Comparison of ENCODE assay signal across 10 cellular contexts in genomic region chr3:184380627-184381260, GRCh38. TPM values are rescaled to one million over a fixed set of nuclear protein-coding genes. Genes with fewer than 3 reads are reported as not detected.
DNase-seq lines count a peak whose midpoint lies in the region; ATAC-seq and TF ChIP-seq lines count a peak whose summit lies in the region.
"Had no signal": no experiment of that assay in that cellular context is flagged by ENCODE, and none has a peak within 500 bp of the region (broad histone marks: within the 10 kb centered on the region; RNA-seq: fewer than 3 reads in every experiment).

No MANE protein-coding gene starts in this region.

- H3K9me3 ChIP-seq in lower lobe of right lung = no peaks in the 10 kb centered on the region

- no peaks in the 10 kb centered on the region for H3K36me3 Mint-ChIP-seq in activated CD4-positive, alpha-beta T cell treated with anti-CD3 and anti-CD28 coated beads, Interleukin-2, amount 10 ng/mL, durations not matched to agents 24 days and 14 days (ENCODE audit: low read depth)

- TF ChIP-seq CTCF in astrocyte of the cerebellum (IDR thresholded peaks at IDR 0.05; ENCODE audit: low read depth, low read length, missing control alignments) (no peak), lower lobe of right lung (IDR thresholded peaks at IDR 0.05) (no peak)

- H3K4me3 ChIP-seq in astrocyte of the cerebellum (ENCODE audit: low read depth, low read length) = peak overlapping the region; percentile 31
- peak overlapping the region; percentile 53 for H3K4me3 ChIP-seq in lower lobe of right lung

- intact Hi-C loops in activated CD4-positive, alpha-beta T cell treated with anti-CD3 and anti-CD28 coated beads, Interleukin-2, amount 10 ng/mL, durations not matched to agents 24 days and 14 days (cut with micrococcal nuclease) = no loop called here
- intact Hi-C loops in lower lobe of right lung (cut with DNase I) = no loop called here

- H3K4me3 Mint-ChIP-seq in activated CD4-positive, alpha-beta T cell treated with anti-CD3 and anti-CD28 coated beads, Interleukin-2, amount 10 ng/mL, durations not matched to agents 24 days and 14 days = peak overlapping the region; percentile 21
- H3K4me3 Mint-ChIP-seq: T-helper 2 cell treated with Interferon-gamma antibody and Interleukin-4, amounts not matched to agents 5 μg/mL and 100 μg/mL, for 36 hours had no signal

- peaks cover 60% of the 10 kb centered on the region for H3K27me3 Mint-ChIP-seq in activated CD4-positive, alpha-beta T cell treated with anti-CD3 and anti-CD28 coated beads, Interleukin-2, amount 10 ng/mL, durations not matched to agents 24 days and 14 days

- DNase-seq in activated CD4-positive, alpha-beta T cell treated with anti-CD3 and anti-CD28 coated beads, Interleukin-2, amount 10 ng/mL, durations not matched to agents 24 days and 14 days = peak; percentile 66
- no peak for DNase-seq in activated CD4-positive, alpha-beta T cell treated with anti-CD3 and anti-CD28 coated beads, Interleukin-2, amount 50 U/mL, for 4 hours
- DNase-seq in astrocyte of the cerebellum (ENCODE audit: low read depth) = no peak
- no peak for DNase-seq in lower lobe of right lung
- no peak for DNase-seq in T1000 (lab: John Stamatoyannopoulos, UW)
- no peak for DNase-seq in left lobe of liver (ENCODE audit: low spot score)
- no peak for DNase-seq in NCI-H187 (lab: John Stamatoyannopoulos, UW)
- DNase-seq: COR-L47 had no signal

- H3K27me3 ChIP-seq in lower lobe of right lung (ENCODE audit: low read depth) = peaks cover 28% of the 10 kb centered on the region

- H3K27ac Mint-ChIP-seq in activated CD4-positive, alpha-beta T cell treated with anti-CD3 and anti-CD28 coated beads, Interleukin-2, amount 10 ng/mL, durations not matched to agents 24 days and 14 days = no peak overlapping the region
- H3K27ac Mint-ChIP-seq: T-helper 2 cell treated with Interferon-gamma antibody and Interleukin-4, amounts not matched to agents 5 μg/mL and 100 μg/mL, for 36 hours had no signal

- ATAC-seq in lower lobe of right lung (peak; percentile 9 to 25), left lobe of liver (no peak)

- H3K36me3 ChIP-seq in lower lobe of right lung = no peaks in the 10 kb centered on the region

- peak overlapping the region; percentile 0 for H3K27ac ChIP-seq in lower lobe of right lung
- H3K27ac ChIP-seq in temporal lobe (ENCODE audit: low read depth, low read length) = peak overlapping the region; percentile 52

- in situ Hi-C loops in astrocyte of the cerebellum (cut with HindIII; ENCODE audit: low sequenced_read_pairs) = no loop called here

- H3K9me3 Mint-ChIP-seq in activated CD4-positive, alpha-beta T cell treated with anti-CD3 and anti-CD28 coated beads, Interleukin-2, amount 10 ng/mL, durations not matched to agents 24 days and 14 days = no peaks in the 10 kb centered on the region
- H3K9me3 Mint-ChIP-seq: T-helper 2 cell treated with Interferon-gamma antibody and Interleukin-4, amounts not matched to agents 5 μg/mL and 100 μg/mL, for 36 hours had no signal

- H3K4me1 ChIP-seq in lower lobe of right lung = peaks cover 20% of the 10 kb centered on the region

- H3K4me1 Mint-ChIP-seq in activated CD4-positive, alpha-beta T cell treated with anti-CD3 and anti-CD28 coated beads, Interleukin-2, amount 10 ng/mL, durations not matched to agents 24 days and 14 days = peaks cover 2% of the 10 kb centered on the region

RNA-seq across cellular contexts. Expression of gene CHRD, which starts 0.9 kb away (rescaled TPM):
- 0.07 TPM in 1 of 2 replicates, not detected in the other for total RNA-seq in activated CD4-positive, alpha-beta T cell treated with anti-CD3 and anti-CD28 coated beads, Interleukin-2, amount 10 ng/mL, durations not matched to agents 24 days and 14 days
- total RNA-seq in lower lobe of right lung (4.1 TPM), temporal lobe (8.6 TPM), left lobe of liver (88.3 TPM)

RNA-seq across cellular contexts. Expression of gene THPO, which starts 2.7 kb away (rescaled TPM):
- not detected in 2 replicates for total RNA-seq in activated CD4-positive, alpha-beta T cell treated with anti-CD3 and anti-CD28 coated beads, Interleukin-2, amount 10 ng/mL, durations not matched to agents 24 days and 14 days
- total RNA-seq in lower lobe of right lung = 0.24 TPM
- under 0.01 TPM for total RNA-seq in temporal lobe
- 8.5 TPM for total RNA-seq in left lobe of liver

RNA-seq across cellular contexts. Expression of gene POLR2H, which starts 19.2 kb away (rescaled TPM):
- 159 and 161 TPM in 2 replicates for total RNA-seq in activated CD4-positive, alpha-beta T cell treated with anti-CD3 and anti-CD28 coated beads, Interleukin-2, amount 10 ng/mL, durations not matched to agents 24 days and 14 days
- total RNA-seq in lower lobe of right lung = 53.3 TPM
- 27.3 TPM for total RNA-seq in temporal lobe
- total RNA-seq in left lobe of liver = 33.9 TPM

RNA-seq across cellular contexts. Expression of gene CLCN2, which starts 19.3 kb away (rescaled TPM):
- 8.3 and 8.4 TPM in 2 replicates for total RNA-seq in activated CD4-positive, alpha-beta T cell treated with anti-CD3 and anti-CD28 coated beads, Interleukin-2, amount 10 ng/mL, durations not matched to agents 24 days and 14 days
- total RNA-seq in lower lobe of right lung = 4.4 TPM
- total RNA-seq in temporal lobe = 6.1 TPM
- total RNA-seq in left lobe of liver = 4.8 TPM

RNA-seq across cellular contexts. Expression of gene FAM131A, which starts 43.3 kb away (rescaled TPM):
- 8.6 and 8.7 TPM in 2 replicates for total RNA-seq in activated CD4-positive, alpha-beta T cell treated with anti-CD3 and anti-CD28 coated beads, Interleukin-2, amount 10 ng/mL, durations not matched to agents 24 days and 14 days
- 17.0 TPM for total RNA-seq in lower lobe of right lung
- 40.1 TPM for total RNA-seq in temporal lobe
- 2.5 TPM for total RNA-seq in left lobe of liver
